ENCODE assay signal across 5 cellular contexts in genomic region chr6:32038878-32039277, GRCh38. TPM values are rescaled to one million over a fixed set of nuclear protein-coding genes. Genes with fewer than 3 reads are reported as not detected.
"Had no signal": no experiment of that assay in that cellular context is flagged by ENCODE, and none has a peak within 500 bp of the region (broad histone marks: within the 10 kb centered on the region; RNA-seq: fewer than 3 reads in every experiment).

No MANE protein-coding gene starts in this region.

RNA-seq across cellular contexts. Expression of gene CYP21A2, which starts 0.7 kb away (rescaled TPM):
- total RNA-seq: M059J, PC-3, Right ventricle myocardium superior, SJSA1 had no signal
- polyA plus RNA-seq: SK-N-SH had no signal
